Comparison of ENCODE assay signal across 12 cellular contexts in genomic region chr4:156763511-156763910, GRCh38.
A peak's percentile ranks its signal among the peaks of the same experiment; 100 is the strongest.
DNase-seq lines count a peak whose midpoint lies in the region; ATAC-seq and TF ChIP-seq lines count a peak whose summit lies in the region.
"Had no signal": no experiment of that assay in that cellular context is flagged by ENCODE, and none has a peak within 500 bp of the region (broad histone marks: within the 10 kb centered on the region; RNA-seq: fewer than 3 reads in every experiment).

No MANE protein-coding gene starts in this region.

- peak; percentile 60 for DNase-seq in AG10803 (ENCODE audit: low read depth)
- DNase-seq in HT-29 (ENCODE audit: low spot score) = peak; percentile 36
- DNase-seq in NCI-H446 (lab: John Stamatoyannopoulos, UW) = peak; percentile 25 to 66
- peak; percentile 92 for DNase-seq in fibroblast of villous mesenchyme (ENCODE audit: low read depth)
- no peak for DNase-seq in NCI-H526 treated with DMSO at 0.1 percent for 48 hours (lab: John Stamatoyannopoulos, UW)
- DNase-seq in activated effector memory CD4-positive, alpha-beta T cell treated with Interleukin-2 at 50 U/mL for 16 hours = no peak
- DNase-seq: activated naive CD4-positive, alpha-beta T cell treated with anti-CD3 and anti-CD28 coated beads for 36 hours; stimulated activated CD4-positive, alpha-beta T cell treated with anti-CD3 and anti-CD28 coated beads, Interleukin-2, amount 100 ng/mL, for 48 hours had no signal

- TF ChIP-seq CTCF in AG10803 (conservative IDR thresholded peaks at IDR 0.05; ENCODE audit: low read length) (no peak), fibroblast of villous mesenchyme (IDR thresholded peaks at IDR 0.05; ENCODE audit: insufficient read depth, low read depth, low read length) (no peak)

- H3K4me3 ChIP-seq in AG10803 (ENCODE audit: low read length) = no peak overlapping the region
- H3K4me3 ChIP-seq in fibroblast of villous mesenchyme (ENCODE audit: low read depth, low read length) = no peak overlapping the region
- H3K4me3 ChIP-seq: esophagus muscularis mucosa had no signal

- ATAC-seq in HG03280 (IDR thresholded peaks at IDR 0.05; ENCODE audit: unreplicated experiment) = no peak
- no peak for ATAC-seq in GM21717 (IDR thresholded peaks at IDR 0.05; ENCODE audit: unreplicated experiment)
- ATAC-seq: stimulated activated effector memory CD8-positive, alpha-beta T cell treated with anti-CD3 and anti-CD28 coated beads, Interleukin-12 subunit alpha, Interleukin-12 subunit beta, amount 100 ng/mL, for 72 hours had no signal

Comparison
In these comparisons a context has a peak if more than half of its experiments do, and no peak if none do; other contexts are left out.
1. DNase-seq: peak in AG10803 (single experiment), HT-29 (single experiment), NCI-H446 (2 of 2) and fibroblast of villous mesenchyme (single experiment); none in NCI-H526 treated with DMSO at 0.1 percent for 48 hours (single experiment) and activated effector memory CD4-positive, alpha-beta T cell treated with Interleukin-2 at 50 U/mL for 16 hours (single experiment).